In genomic region chr10:63766766-63767505, GRCh38 we compare ENCODE assay signal across 12 cellular contexts.
DNase-seq lines count a peak whose midpoint lies in the region; ATAC-seq and TF ChIP-seq lines count a peak whose summit lies in the region.
"Had no signal": no experiment of that assay in that cellular context is flagged by ENCODE, and none has a peak within 500 bp of the region (broad histone marks: within the 10 kb centered on the region; RNA-seq: fewer than 3 reads in every experiment).

No MANE protein-coding gene starts in this region.

- H3K36me3 Mint-ChIP-seq in brain, result no peaks in the 10 kb centered on the region

- H3K4me3 Mint-ChIP-seq in brain, result no peak overlapping the region
- H3K4me3 Mint-ChIP-seq: activated T-cell treated with anti-CD3 and anti-CD28 coated beads, Interleukin-2, amount 50 U/mL, for 24 hours had no signal

- H3K9me2 ChIP-seq in HCT116 (ENCODE audit: insufficient read depth), result no peaks in the 10 kb centered on the region

- no peaks in the 10 kb centered on the region for H3K27me3 ChIP-seq in HCT116 (ENCODE audit: insufficient read depth, low read length)

- no peak overlapping the region for H3K4me3 ChIP-seq in HCT116 (replicated peaks in 1 of 2; ENCODE audit: low read depth in 1 of 2, low read length in 2 of 2)
- no peak overlapping the region for H3K4me3 ChIP-seq in skin epidermis

- intact Hi-C loops in HCT116 (cut with micrococcal nuclease), result loop anchor here (1.0 to 5.0 kb wide), 3 partner anchors 135 to 1175 kb away; no protein-coding TSS in a partner anchor

- BruUV-seq in HCT116 (replicated peaks; lab: Mats Ljungman, UMichigan), result no TSS peak

- H4K20me1 ChIP-seq in HCT116 (ENCODE audit: insufficient read depth), result no peaks in the 10 kb centered on the region

- peak overlapping the region; percentile 87 for H2AFZ ChIP-seq in HCT116 (ENCODE audit: low read depth, low read length, poor library complexity, severe bottlenecking)

- H3K79me2 ChIP-seq in HCT116 (ENCODE audit: insufficient read depth, low read length), result no peaks in the 10 kb centered on the region

- DNase-seq in HCT116 (ENCODE audit: low read depth, low spot score) (no peak), iris pigment epithelial cell (ENCODE audit: low read depth) (peak; percentile 86), DMS53 treated with DMSO at 0.1 percent for 48 hours (lab: John Stamatoyannopoulos, UW; ENCODE audit: unreplicated experiment) (no peak), UCSD-AML1 (lab: John Stamatoyannopoulos, UW; ENCODE audit: unreplicated experiment) (no peak)
- DNase-seq: activated T-cell treated with anti-CD3 and anti-CD28 coated beads, Interleukin-2, amount 50 U/mL, for 24 hours; NCI-H510A treated with DMSO at 0.1 percent for 48 hours; stimulated activated CD4-positive, alpha-beta T cell treated with anti-CD3 and anti-CD28 coated beads, Interleukin-12 subunit alpha, Interleukin-12 subunit beta, amount 100 ng/mL, for 4 hours; stimulated activated CD8-positive, alpha-beta memory T cell treated with anti-CD3 and anti-CD28 coated beads, Interleukin-4, amount 100 ng/mL, for 48 hours had no signal

- H3K27ac Mint-ChIP-seq in brain, result peak overlapping the region in 3 of 5 experiments; percentile 57 to 70 (median 61)
- H3K27ac Mint-ChIP-seq: activated T-cell treated with anti-CD3 and anti-CD28 coated beads, Interleukin-2, amount 50 U/mL, for 24 hours had no signal

- ATAC-seq in HCT116 (no peak), HG03354 (IDR thresholded peaks at IDR 0.05; ENCODE audit: poor library complexity, severe bottlenecking, unreplicated experiment) (no peak), GM18861 (IDR thresholded peaks at IDR 0.05; ENCODE audit: unreplicated experiment) (no peak)

- H3K9me3 Mint-ChIP-seq in brain, result no peaks in the 10 kb centered on the region
- H3K9me3 Mint-ChIP-seq: activated T-cell treated with anti-CD3 and anti-CD28 coated beads, Interleukin-2, amount 50 U/mL, for 24 hours had no signal

- no peak for TF ChIP-seq POLR2A in HCT116 (IDR thresholded peaks at IDR 0.05; ENCODE audit: borderline replicate concordance, extremely low read depth, insufficient read depth, insufficient read length)

- CTCF ChIA-PET in HCT116 (lab: Charles Lee), result interaction anchor here (1.0 to 3.5 kb wide), 9 partner anchors 10 to 610 kb away, joined by 3 to 41 read pairs (median 5); no protein-coding TSS in a partner anchor

- H3K9me3 ChIP-seq in HCT116 (ENCODE audit: control insufficient read depth in 1 of 2, insufficient read depth in 1 of 2, low read depth in 1 of 2, low read length in 2 of 2), result no peaks in the 10 kb centered on the region

- no peaks in the 10 kb centered on the region for H3K36me3 ChIP-seq in HCT116 (ENCODE audit: control insufficient read depth in 1 of 2, insufficient read depth in 2 of 2, low read length in 2 of 2)

- H3K4me2 ChIP-seq in HCT116 (ENCODE audit: low read length), result no peak overlapping the region

- no peak for TF ChIP-seq RAD21 in HCT116 (IDR thresholded peaks at IDR 0.05; ENCODE audit: low read depth)

- H3K27me3 Mint-ChIP-seq in brain, result peaks cover 4% of the 10 kb centered on the region
- H3K27me3 Mint-ChIP-seq: activated T-cell treated with anti-CD3 and anti-CD28 coated beads, Interleukin-2, amount 50 U/mL, for 24 hours had no signal

- peaks cover 16% of the 10 kb centered on the region for H3K4me1 Mint-ChIP-seq in brain

- TF ChIP-seq CTCF in HCT116 (IDR thresholded peaks at IDR 0.05 in 2 of 3, conservative IDR thresholded peaks at IDR 0.05 in 1 of 3; ENCODE audit: borderline replicate concordance in 1 of 3, insufficient read depth in 1 of 3, low read depth in 2 of 3, low read length in 2 of 3) (no peak), brain (conservative IDR thresholded peaks at IDR 0.05) (no peak)

- H3K9ac ChIP-seq in HCT116 (ENCODE audit: low read length), result no peak overlapping the region

- H3K4me1 ChIP-seq in HCT116 (ENCODE audit: control insufficient read depth in 1 of 2, insufficient read depth in 2 of 2, low read length in 2 of 2), result no peaks in the 10 kb centered on the region

- POLR2A ChIA-PET in HCT116 (lab: Charles Lee), result no interaction called here

- RAD21 ChIA-PET in HCT116 (lab: Charles Lee; ENCODE audit: low non-redundant PET in 1 of 2, low total read pairs in 2 of 2, uncharacterized antibody in 2 of 2, unreplicated experiment in 2 of 2), result interaction anchor here (0.6 to 1.8 kb wide), 4 partner anchors 47 to 622 kb away, joined by 3 to 6 read pairs (median 4); no protein-coding TSS in a partner anchor

- no peak overlapping the region for H3K27ac ChIP-seq in HCT116 (ENCODE audit: low read depth, low read length)
- peak overlapping the region in 12 of 21 experiments; percentile 1 to 81 (median 42) for H3K27ac ChIP-seq in skin epidermis

TF ChIP-seq in HCT116, 20 proteins besides CTCF, POLR2A, EP300 and RAD21:
- no peak for TF ChIP-seq ZBTB33 (IDR thresholded peaks at IDR 0.05; ENCODE audit: extremely low read depth, insufficient replicate concordance, low read length)
- TF ChIP-seq ZFX (IDR thresholded peaks at IDR 0.05), result no peak
- TF ChIP-seq EGR1 (IDR thresholded peaks at IDR 0.05; ENCODE audit: low read depth), result no peak
- TF ChIP-seq SP1 (IDR thresholded peaks at IDR 0.05; ENCODE audit: low read depth), result no peak
- TF ChIP-seq POLR2AphosphoS5 (IDR thresholded peaks at IDR 0.05; ENCODE audit: low read depth, low read length), result no peak
- TF ChIP-seq MAX (IDR thresholded peaks at IDR 0.05), result no peak
- TF ChIP-seq ATF3 (IDR thresholded peaks at IDR 0.05), result no peak
- no peak for TF ChIP-seq SIN3A (IDR thresholded peaks at IDR 0.05; ENCODE audit: low read depth)
- TF ChIP-seq FOSL1 (IDR thresholded peaks at IDR 0.05; ENCODE audit: low read depth), result no peak
- no peak for TF ChIP-seq CBX3 (IDR thresholded peaks at IDR 0.05; ENCODE audit: low read depth)
- TF ChIP-seq JUND (IDR thresholded peaks at IDR 0.05), result no peak
- no peak for TF ChIP-seq REST (IDR thresholded peaks at IDR 0.05; ENCODE audit: low read depth)
- TF ChIP-seq YY1 (IDR thresholded peaks at IDR 0.05; ENCODE audit: extremely low read depth, insufficient replicate concordance, low read depth, low read length), result no peak
- no peak for TF ChIP-seq SRF (IDR thresholded peaks at IDR 0.05; ENCODE audit: low read depth)
- no peak for TF ChIP-seq ZNF274 (IDR thresholded peaks at IDR 0.05; ENCODE audit: low read depth, low read length)
- no peak for TF ChIP-seq ELF1 (IDR thresholded peaks at IDR 0.05; ENCODE audit: borderline replicate concordance, low read depth)
